8 cellular contexts compared by ENCODE assay signal in the genomic region with DNA sequence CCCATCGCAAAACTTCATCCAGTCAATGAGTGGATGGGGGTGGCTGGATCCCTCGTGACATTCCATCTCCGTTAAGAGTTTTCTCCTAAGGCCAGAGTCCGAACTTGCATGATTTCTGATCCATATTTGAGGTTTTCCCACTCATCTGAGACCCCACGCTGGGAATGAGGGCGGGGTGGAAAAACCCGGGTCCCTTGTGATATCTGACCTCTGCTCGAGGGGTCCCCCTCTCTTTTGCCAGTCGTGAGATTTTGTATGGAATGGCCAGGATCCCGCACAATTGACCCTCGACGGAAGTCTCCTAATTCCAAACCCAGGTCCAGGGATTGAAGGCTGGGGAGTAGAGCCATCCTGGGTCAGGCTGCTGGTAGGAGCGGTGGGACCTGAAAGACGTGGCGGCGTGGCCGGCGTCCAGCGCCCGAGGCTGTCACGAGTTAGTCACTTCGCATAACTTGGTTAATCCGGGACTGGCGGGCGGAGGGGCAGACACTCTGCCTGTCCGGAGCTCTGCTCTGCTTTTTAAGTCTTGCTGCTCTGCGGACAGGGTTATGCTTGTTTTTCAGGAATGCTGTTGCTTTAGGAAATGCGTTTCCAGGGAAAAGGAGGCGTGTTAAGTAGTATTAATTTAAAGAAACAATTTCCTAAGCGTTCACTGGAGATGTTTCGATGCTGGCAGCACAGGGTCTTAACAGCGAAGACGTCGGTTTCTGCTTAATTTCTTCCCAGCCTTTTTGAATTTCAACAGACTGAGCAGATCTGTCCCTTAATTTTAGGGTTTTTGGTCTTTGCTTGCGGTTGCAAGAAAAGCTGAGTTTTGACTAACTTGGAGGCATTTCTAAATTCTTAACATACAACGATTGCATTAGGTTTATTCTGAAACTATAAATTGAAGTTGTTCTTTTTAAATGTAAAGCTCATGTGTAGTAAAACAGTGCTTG. TPM values are rescaled to one million over a fixed set of nuclear protein-coding genes. Genes with fewer than 3 reads are reported as not detected.
DNase-seq lines count a peak whose midpoint lies in the region; ATAC-seq and TF ChIP-seq lines count a peak whose summit lies in the region.

No MANE protein-coding gene starts in this region.

- H3K27ac ChIP-seq in KOPT-K1 (ENCODE audit: low read depth, low read length, poor library complexity, severe bottlenecking), result peak overlapping the region; percentile 91
- peak overlapping the region; percentile 79 for H3K27ac ChIP-seq in ectodermal cell (ENCODE audit: insufficient read depth, low read depth, low read length, poor library complexity, severe bottlenecking)

- peak overlapping the region; percentile 92 for H3K4me3 Mint-ChIP-seq in activated CD4-positive, alpha-beta T cell treated with anti-CD3 and anti-CD28 coated beads, Interleukin-2, amount 10 ng/mL, durations not matched to agents 7 days and 5 days

- no peak for TF ChIP-seq POLR2A in lower leg skin (IDR thresholded peaks at IDR 0.05)

- H3K36me3 Mint-ChIP-seq in activated CD4-positive, alpha-beta T cell treated with anti-CD3 and anti-CD28 coated beads, Interleukin-2, amount 10 ng/mL, durations not matched to agents 7 days and 5 days (ENCODE audit: low read depth), result peaks cover 14% of the 10 kb centered on the region

- CTCF ChIA-PET in activated CD4-positive, alpha-beta T cell treated with anti-CD3 and anti-CD28 coated beads, Interleukin-2, amount 10 ng/mL, durations not matched to agents 7 days and 5 days (lab: Charles Lee), result no interaction called here

- ATAC-seq in GM19324 (IDR thresholded peaks at IDR 0.05; ENCODE audit: low FRiP score, unreplicated experiment), result peak; percentile 1

- intact Hi-C loops in lower leg skin (cut with DNase I; ENCODE audit: low total_unique reads), result no loop called here

- no peaks in the 10 kb centered on the region for H3K27me3 ChIP-seq in ectodermal cell (ENCODE audit: control insufficient read depth, insufficient read depth, low read length, poor library complexity, severe bottlenecking)

- no peaks in the 10 kb centered on the region for H3K4me1 ChIP-seq in ectodermal cell (ENCODE audit: control insufficient read depth, insufficient read depth, low read length)

- WGBS in ectodermal cell, 2 experiments, result 2 to 4% methylated on average over 35 to 36 of the region's 36 CpGs
- 2% methylated on average over 33 to 36 of the region's 36 CpGs for WGBS in lower leg skin, 2 donors

- peak overlapping the region; percentile 89 for H3K4me3 ChIP-seq in ectodermal cell (ENCODE audit: insufficient read depth, low read depth, low read length)
- peak overlapping the region; percentile 58 for H3K4me3 ChIP-seq in lower leg skin (ENCODE audit: low read depth, poor library complexity, severe bottlenecking)

- POLR2A ChIA-PET in activated CD4-positive, alpha-beta T cell treated with anti-CD3 and anti-CD28 coated beads, Interleukin-2, amount 10 ng/mL, durations not matched to agents 7 days and 5 days (lab: Charles Lee), result no interaction called here

- TF ChIP-seq CTCF in lower leg skin (IDR thresholded peaks at IDR 0.05), result no peak

- H3K36me3 ChIP-seq in KOPT-K1 (ENCODE audit: insufficient read depth, low read length) (peaks cover 12% of the 10 kb centered on the region), ectodermal cell (ENCODE audit: control insufficient read depth, insufficient read depth, low read length) (no peaks in the 10 kb centered on the region)

- peak overlapping the region; percentile 98 for H3K27ac Mint-ChIP-seq in activated CD4-positive, alpha-beta T cell treated with anti-CD3 and anti-CD28 coated beads, Interleukin-2, amount 10 ng/mL, durations not matched to agents 7 days and 5 days

- DNase-seq in Ammon's horn (ENCODE audit: low spot score), result peak; percentile 59
- peak; percentile 14 for DNase-seq in activated CD4-positive, alpha-beta T cell treated with anti-CD3 and anti-CD28 coated beads, Interleukin-2, amount 10 ng/mL, durations not matched to agents 7 days and 5 days
- DNase-seq in lower leg skin (ENCODE audit: low spot score in 2 of 2), result peak; percentile 91 to 98
- DNase-seq in stimulated activated CD4-positive, alpha-beta T cell treated with anti-CD3 and anti-CD28 coated beads, TNF-alpha, amount 100 ng/mL, for 4 hours (ENCODE audit: low read depth in 3 of 3), result peak in 2 of 3 experiments; percentile 8 to 9
- no peak for DNase-seq in GF-D8 (lab: John Stamatoyannopoulos, UW)

- no peaks in the 10 kb centered on the region for H3K9me3 Mint-ChIP-seq in activated CD4-positive, alpha-beta T cell treated with anti-CD3 and anti-CD28 coated beads, Interleukin-2, amount 10 ng/mL, durations not matched to agents 7 days and 5 days

- no peaks in the 10 kb centered on the region for H3K27me3 Mint-ChIP-seq in activated CD4-positive, alpha-beta T cell treated with anti-CD3 and anti-CD28 coated beads, Interleukin-2, amount 10 ng/mL, durations not matched to agents 7 days and 5 days

- H3K9me3 ChIP-seq in KOPT-K1 (ENCODE audit: insufficient read depth, low read length, poor library complexity, severe bottlenecking), result no peaks in the 10 kb centered on the region
- no peaks in the 10 kb centered on the region for H3K9me3 ChIP-seq in ectodermal cell (ENCODE audit: control insufficient read depth, low read length)

- peaks cover 40% of the 10 kb centered on the region for H3K4me1 Mint-ChIP-seq in activated CD4-positive, alpha-beta T cell treated with anti-CD3 and anti-CD28 coated beads, Interleukin-2, amount 10 ng/mL, durations not matched to agents 7 days and 5 days

RNA-seq across cellular contexts. Expression of gene GOLGA4, which starts 1.0 kb away (rescaled TPM):
- total RNA-seq in activated CD4-positive, alpha-beta T cell treated with anti-CD3 and anti-CD28 coated beads, Interleukin-2, amount 10 ng/mL, durations not matched to agents 7 days and 5 days, result 10 to 100 TPM; 34.8 to 36.2 TPM
- polyA plus RNA-seq in ectodermal cell (2013, experiment 1 of 4), result 42.3 TPM
- 39.8 TPM for polyA plus RNA-seq in ectodermal cell (2013, experiment 2 of 4)
- 39.5 TPM for polyA plus RNA-seq in ectodermal cell (2013, experiment 3 of 4)
- 41.9 TPM for polyA plus RNA-seq in ectodermal cell (2013, experiment 4 of 4)
- 100 to 1,000 TPM; 123 to 132 (median 125) TPM for total RNA-seq in lower leg skin
